10 cellular contexts compared by ENCODE assay signal in genomic region chr6:145947108-145947507, GRCh38.
"Had no signal": no experiment of that assay in that cellular context is flagged by ENCODE, and none has a peak within 500 bp of the region (broad histone marks: within the 10 kb centered on the region; RNA-seq: fewer than 3 reads in every experiment).

No MANE protein-coding gene starts in this region.

- H3K4me3 ChIP-seq: GM23248, HAP-1, K562 had no signal

- DNase-seq: GM23248, GOT3, H7, HFFc6, IMR-90, KG1 had no signal

- ATAC-seq: HCT116, K562 had no signal

- H3K4me3 Mint-ChIP-seq: HFFc6 had no signal

- H3K4me1 ChIP-seq: HAP-1 had no signal

- H3K27ac ChIP-seq: GM23248, HL-60 had no signal

- H3K9me3 ChIP-seq: HAP-1 had no signal

- H3K9me3 Mint-ChIP-seq: HFFc6 had no signal

- H3K27ac Mint-ChIP-seq: HFFc6 had no signal

- H2AFZ ChIP-seq: GM23248 had no signal
